Comparison of ENCODE assay signal across 11 cellular contexts in genomic region chr4:64617813-64618212, GRCh38.
DNase-seq lines count a peak whose midpoint lies in the region; ATAC-seq, FAIRE-seq and TF ChIP-seq lines count a peak whose summit lies in the region.
"Had no signal": no experiment of that assay in that cellular context is flagged by ENCODE, and none has a peak within 500 bp of the region (broad histone marks: within the 10 kb centered on the region; RNA-seq: fewer than 3 reads in every experiment).

No MANE protein-coding gene starts in this region.

- DNase-seq in SIG-M5 treated with dmso at 0.1 percent for 504 hours (lab: John Stamatoyannopoulos, UW; ENCODE audit: unreplicated experiment) (peak; percentile 25), SIG-M5 (lab: John Stamatoyannopoulos, UW) (no peak), NCI-H2171 treated with DMSO at 0.1 percent for 48 hours (lab: John Stamatoyannopoulos, UW) (peak; percentile 45), bronchial epithelial cell (ENCODE audit: low read depth) (peak; percentile 26), urothelium cell line (ENCODE audit: low spot score) (peak; percentile 18), endothelial cell (ENCODE audit: low spot score) (no peak), lower lobe of right lung (no peak)
- DNase-seq: C1 segment of cervical spinal cord had no signal

- H3K36me3 Mint-ChIP-seq in endothelial cell (ENCODE audit: low read depth, unreplicated experiment), result no peaks in the 10 kb centered on the region
- H3K36me3 Mint-ChIP-seq: activated naive CD4-positive, alpha-beta T cell treated with anti-CD3 and anti-CD28 coated beads, Interleukin-2, amount 50 U/mL, for 24 hours had no signal

- H3K36me3 ChIP-seq in bronchial epithelial cell (ENCODE audit: control insufficient read depth, insufficient read depth, low read length), result no peaks in the 10 kb centered on the region
- H3K36me3 ChIP-seq in lower lobe of right lung, result no peaks in the 10 kb centered on the region

- H3K4me1 ChIP-seq in lower lobe of right lung, result no peaks in the 10 kb centered on the region

- H3K9me3 ChIP-seq in lower lobe of right lung, result no peaks in the 10 kb centered on the region

- no peak overlapping the region for H3K4me3 Mint-ChIP-seq in endothelial cell (ENCODE audit: unreplicated experiment)
- H3K4me3 Mint-ChIP-seq: activated naive CD4-positive, alpha-beta T cell treated with anti-CD3 and anti-CD28 coated beads, Interleukin-2, amount 50 U/mL, for 24 hours had no signal

- no peaks in the 10 kb centered on the region for H3K27me3 ChIP-seq in bronchial epithelial cell (ENCODE audit: control insufficient read depth, insufficient read depth, low read length)
- no peaks in the 10 kb centered on the region for H3K27me3 ChIP-seq in lower lobe of right lung (ENCODE audit: low read depth)

- no peak for TF ChIP-seq CTCF in bronchial epithelial cell (IDR thresholded peaks at IDR 0.05; ENCODE audit: insufficient read depth, low read length, severe bottlenecking)
- TF ChIP-seq CTCF in endothelial cell (IDR thresholded peaks at IDR 0.05; ENCODE audit: unreplicated experiment), result no peak
- TF ChIP-seq CTCF in lower lobe of right lung (IDR thresholded peaks at IDR 0.05), result no peak

- H3K4me3 ChIP-seq in bronchial epithelial cell (ENCODE audit: low read depth, low read length) (no peak overlapping the region), lower lobe of right lung (no peak overlapping the region)

- ATAC-seq in lower lobe of right lung (no peak), HG02840 (IDR thresholded peaks at IDR 0.05; ENCODE audit: low FRiP score, unreplicated experiment) (no peak)

- H3K27me3 Mint-ChIP-seq in endothelial cell (ENCODE audit: unreplicated experiment), result no peaks in the 10 kb centered on the region
- H3K27me3 Mint-ChIP-seq: activated naive CD4-positive, alpha-beta T cell treated with anti-CD3 and anti-CD28 coated beads, Interleukin-2, amount 50 U/mL, for 24 hours had no signal

- no peak overlapping the region for H3K27ac ChIP-seq in lower lobe of right lung
- H3K27ac ChIP-seq: epithelial cell of prostate had no signal

- H3K4me1 Mint-ChIP-seq in endothelial cell (ENCODE audit: unreplicated experiment), result no peaks in the 10 kb centered on the region
- H3K4me1 Mint-ChIP-seq: activated naive CD4-positive, alpha-beta T cell treated with anti-CD3 and anti-CD28 coated beads, Interleukin-2, amount 50 U/mL, for 24 hours had no signal

- H3K27ac Mint-ChIP-seq in endothelial cell (ENCODE audit: unreplicated experiment), result no peak overlapping the region
- H3K27ac Mint-ChIP-seq: activated naive CD4-positive, alpha-beta T cell treated with anti-CD3 and anti-CD28 coated beads, Interleukin-2, amount 50 U/mL, for 24 hours had no signal

- no peaks in the 10 kb centered on the region for H3K9me3 Mint-ChIP-seq in endothelial cell (ENCODE audit: unreplicated experiment)
- H3K9me3 Mint-ChIP-seq: activated naive CD4-positive, alpha-beta T cell treated with anti-CD3 and anti-CD28 coated beads, Interleukin-2, amount 50 U/mL, for 24 hours had no signal

- FAIRE-seq in bronchial epithelial cell (lab: Jason Lieb, UNC), result no peak
- FAIRE-seq in urothelium cell line (lab: Jason Lieb, UNC), result no peak

- intact Hi-C loops in lower lobe of right lung (cut with DNase I), result no loop called here

Comparison
In these comparisons a context has a peak if more than half of its experiments do, and no peak if none do; other contexts are left out.
1. DNase-seq: peak in SIG-M5 treated with dmso at 0.1 percent for 504 hours (single experiment), NCI-H2171 treated with DMSO at 0.1 percent for 48 hours (single experiment), bronchial epithelial cell (single experiment) and urothelium cell line (single experiment); none in SIG-M5 (single experiment), endothelial cell (single experiment) and lower lobe of right lung (single experiment).